Comparison of ENCODE assay signal across 16 cellular contexts in genomic region chr10:16570731-16571130, GRCh38. TPM values are rescaled to one million over a fixed set of nuclear protein-coding genes. Genes with fewer than 3 reads are reported as not detected.
A peak's percentile ranks its signal among the peaks of the same experiment; 100 is the strongest.
DNase-seq lines count a peak whose midpoint lies in the region; ATAC-seq and TF ChIP-seq lines count a peak whose summit lies in the region.
"Had no signal": no experiment of that assay in that cellular context is flagged by ENCODE, and none has a peak within 500 bp of the region (broad histone marks: within the 10 kb centered on the region; RNA-seq: fewer than 3 reads in every experiment).

No MANE protein-coding gene starts in this region.

- CTCF ChIA-PET in mammary epithelial cell (lab: Charles Lee; ENCODE audit: low non-redundant PET), result no interaction called here

- H3K4me2 ChIP-seq in MM.1S (ENCODE audit: low read depth, low read length) (peak overlapping the region; percentile 82), mammary epithelial cell (ENCODE audit: insufficient read depth, low read depth, low read length) (no peak overlapping the region)
- H3K4me2 ChIP-seq: SK-N-SH, smooth muscle cell had no signal

- intact Hi-C loops in mammary epithelial cell (cut with micrococcal nuclease), result no loop called here
- intact Hi-C loops in ascending aorta (cut with DNase I), result no loop called here

- H2AFZ ChIP-seq in MM.1S (ENCODE audit: low read length) (peak overlapping the region; percentile 73), mammary epithelial cell (ENCODE audit: low read depth, low read length) (no peak overlapping the region)

- in situ Hi-C loops in mammary epithelial cell (cut with MboI; ENCODE audit: low sequenced_read_pairs in 2 of 2), result no loop called here

- DNase-seq in GM20000 (ENCODE audit: low spot score) (peak; percentile 45), MM.1S (peak; percentile 66), mammary epithelial cell (no peak), ascending aorta (ENCODE audit: low spot score in 2 of 2) (no peak), EL (no peak)
- DNase-seq in activated naive CD4-positive, alpha-beta T cell treated with Interleukin-2 at 50 U/mL for 16 hours, result no peak
- DNase-seq: activated CD8-positive, alpha-beta T cell treated with anti-CD3 and anti-CD28 coated beads for 36 hours; aorta; COR-L47; KG1; NCI-H446 treated with DMSO at 0.1 percent for 48 hours; SK-N-SH; stimulated activated naive CD4-positive, alpha-beta T cell treated with Interleukin-2 at 50 U/mL for 16 hours had no signal

- no peaks in the 10 kb centered on the region for H3K36me3 ChIP-seq in MM.1S (replicated peaks; ENCODE audit: insufficient read depth, low read length)
- no peaks in the 10 kb centered on the region for H3K36me3 ChIP-seq in mammary epithelial cell (ENCODE audit: insufficient read depth, low read length)
- H3K36me3 ChIP-seq in ascending aorta, result no peaks in the 10 kb centered on the region

- H4K20me1 ChIP-seq in MM.1S (ENCODE audit: insufficient read depth, low read length) (no peaks in the 10 kb centered on the region), mammary epithelial cell (ENCODE audit: insufficient read depth, low read length) (no peaks in the 10 kb centered on the region)

- TF ChIP-seq CTCF in GM20000 (IDR thresholded peaks at IDR 0.05; ENCODE audit: extremely low read depth, missing control alignments) (no peak), MM.1S (IDR thresholded peaks at IDR 0.05; ENCODE audit: low read length) (no peak), mammary epithelial cell (conservative IDR thresholded peaks at IDR 0.05 in 1 of 2, IDR thresholded peaks at IDR 0.05 in 1 of 2; ENCODE audit: extremely low read depth in 1 of 2, insufficient read depth in 1 of 2, low read depth in 1 of 2, low read length in 2 of 2) (no peak), ascending aorta (IDR thresholded peaks at IDR 0.05) (no peak)

- H3F3A ChIP-seq in MM.1S (ENCODE audit: insufficient read depth, low read length), result 0 out of 2 replicates have a peak, but pooled peaks cover 5% of the 10 kb centered on the region

- H3K9ac ChIP-seq in MM.1S (ENCODE audit: low read length), result no peak overlapping the region
- H3K9ac ChIP-seq in mammary epithelial cell (ENCODE audit: insufficient read depth, low read length), result no peak overlapping the region
- H3K9ac ChIP-seq: SK-N-SH had no signal

- dilution Hi-C loops in mammary epithelial cell (cut with HindIII; ENCODE audit: low sequenced_read_pairs), result no loop called here

- H3K4me1 ChIP-seq in MM.1S (ENCODE audit: low read length), result peaks cover 8% of the 10 kb centered on the region; the same call in 1 of the 2 replicates
- H3K4me1 ChIP-seq in mammary epithelial cell (ENCODE audit: insufficient read depth, low read length), result no peaks in the 10 kb centered on the region
- no peaks in the 10 kb centered on the region for H3K4me1 ChIP-seq in ascending aorta

- ATAC-seq in GM18511 (IDR thresholded peaks at IDR 0.05; ENCODE audit: unreplicated experiment), result peak; percentile 94
- peak; percentile 92 for ATAC-seq in HG02973 (IDR thresholded peaks at IDR 0.05; ENCODE audit: unreplicated experiment)
- ATAC-seq: activated CD8-positive, alpha-beta T cell treated with anti-CD3 and anti-CD28 coated beads for 36 hours had no signal

- no peaks in the 10 kb centered on the region for H3K9me2 ChIP-seq in MM.1S (replicated peaks; ENCODE audit: insufficient read depth, low read length)
- H3K9me2 ChIP-seq: SK-N-SH had no signal

- no peaks in the 10 kb centered on the region for H3K27me3 ChIP-seq in MM.1S (replicated peaks; ENCODE audit: insufficient read depth, low read length)
- peaks cover 2% of the 10 kb centered on the region for H3K27me3 ChIP-seq in mammary epithelial cell (ENCODE audit: insufficient read depth, low read length)
- H3K27me3 ChIP-seq in ascending aorta, result no peaks in the 10 kb centered on the region

- H3K79me2 ChIP-seq in MM.1S (ENCODE audit: low read length) (no peaks in the 10 kb centered on the region), mammary epithelial cell (ENCODE audit: insufficient read depth, low read length) (no peaks in the 10 kb centered on the region)

- WGBS in mammary epithelial cell (ENCODE audit: low coverage, missing lambda C conversion rate), result 55% methylated on average over 4 of the region's 4 CpGs

- BruUV-seq in mammary epithelial cell (replicated peaks; lab: Mats Ljungman, UMichigan), result no TSS peak

- H3K27ac ChIP-seq in MM.1S (ENCODE audit: low read length) (peak overlapping the region; percentile 44; the same call in 1 of the 2 replicates), mammary epithelial cell (ENCODE audit: insufficient read depth, low read depth, low read length) (no peak overlapping the region), ascending aorta (no peak overlapping the region)

- H3K4me3 ChIP-seq in MM.1S (ENCODE audit: low read length), result peak overlapping the region; percentile 38
- no peak overlapping the region for H3K4me3 ChIP-seq in mammary epithelial cell (replicated peaks in 1 of 3; ENCODE audit: insufficient read depth in 1 of 3, low read depth in 2 of 3, low read length in 3 of 3)
- no peak overlapping the region for H3K4me3 ChIP-seq in ascending aorta
- H3K4me3 ChIP-seq: smooth muscle cell had no signal

- no peaks in the 10 kb centered on the region for H3K9me3 ChIP-seq in MM.1S (replicated peaks; ENCODE audit: insufficient read depth, low read length)
- no peaks in the 10 kb centered on the region for H3K9me3 ChIP-seq in mammary epithelial cell (replicated peaks; ENCODE audit: insufficient read depth, low read length)
- no peaks in the 10 kb centered on the region for H3K9me3 ChIP-seq in ascending aorta
- H3K9me3 ChIP-seq: SK-N-SH had no signal

RNA-seq across cellular contexts. Expression of gene C1QL3, which starts 49.1 kb away (rescaled TPM):
- total RNA-seq in mammary epithelial cell, result under 1 TPM in 1 of 2 donors, not detected in 1; 0.33 TPM
- polyA plus RNA-seq in mammary epithelial cell, result not detected
- polyA minus RNA-seq in mammary epithelial cell, result not detected
- total RNA-seq in ascending aorta, result not detected
- total RNA-seq: aorta had no signal
- polyA plus RNA-seq: SK-N-SH had no signal

Comparison
In these comparisons a context has a peak if more than half of its experiments do, and no peak if none do; other contexts are left out.
1. DNase-seq: peak in GM20000 (single experiment) and MM.1S (single experiment); none in mammary epithelial cell (single experiment), ascending aorta (0 of 2), EL (single experiment) and activated naive CD4-positive, alpha-beta T cell treated with Interleukin-2 at 50 U/mL for 16 hours (single experiment).